8 cellular contexts compared by ENCODE assay signal in the genomic region with DNA sequence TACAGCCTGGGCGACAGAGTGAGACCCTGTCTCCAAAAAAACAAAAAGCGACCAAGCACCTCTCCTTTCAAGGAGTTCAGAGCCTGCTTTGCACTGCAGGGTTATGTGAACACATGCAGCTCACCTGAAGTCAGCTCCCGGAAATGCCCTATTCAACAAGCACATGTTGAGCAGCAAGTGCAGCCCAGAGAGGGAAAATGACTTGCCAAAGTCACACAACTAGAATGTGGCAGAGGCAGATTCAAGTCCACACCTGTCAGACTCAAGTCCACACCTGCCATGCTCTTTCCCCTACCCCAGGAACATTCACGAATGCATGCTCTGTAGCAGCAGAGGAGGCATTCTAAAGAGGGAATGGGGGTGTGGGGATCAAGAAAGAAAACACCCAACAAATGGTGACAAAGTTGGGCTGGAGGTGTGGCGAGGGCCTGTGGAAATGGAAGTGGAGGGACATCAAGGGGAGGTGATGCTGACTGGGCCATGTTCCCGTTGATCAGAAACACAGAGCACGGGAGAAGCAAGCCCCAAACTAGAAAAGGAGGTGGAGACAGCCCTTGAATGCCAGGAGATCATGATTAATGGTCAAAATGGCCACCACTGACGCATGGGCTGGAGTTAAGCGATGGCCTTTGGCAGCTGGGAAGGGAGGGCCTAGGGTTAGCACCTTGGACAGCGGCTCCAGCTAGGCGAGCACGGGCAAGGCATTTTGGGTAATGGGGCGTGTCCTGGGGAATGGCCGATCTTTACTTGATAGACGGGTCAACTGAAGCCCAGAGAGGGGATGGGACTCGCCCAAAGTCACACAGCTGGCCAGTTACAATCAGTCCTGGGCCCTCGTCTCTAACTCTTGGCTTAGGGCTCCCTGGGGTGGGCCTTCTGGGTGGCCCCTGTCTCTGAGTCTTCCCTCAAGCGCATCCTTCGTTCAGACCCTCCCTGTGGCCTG. TPM values are rescaled to one million over a fixed set of nuclear protein-coding genes. Genes with fewer than 3 reads are reported as not detected.
DNase-seq lines count a peak whose midpoint lies in the region; ATAC-seq, FAIRE-seq and TF ChIP-seq lines count a peak whose summit lies in the region.

No MANE protein-coding gene starts in this region.

- H3K27me3 ChIP-seq in HepG2 (ENCODE audit: control insufficient read depth in 1 of 2, insufficient read depth in 2 of 2, low read length in 2 of 2), result no peaks in the 10 kb centered on the region

- H3K9me3 Mint-ChIP-seq in activated naive CD8-positive, alpha-beta T cell treated with anti-CD3 and anti-CD28 coated beads for 36 hours, result no peaks in the 10 kb centered on the region

- no peak overlapping the region for H3K9ac ChIP-seq in HepG2 (ENCODE audit: insufficient read depth, low read depth, low read length)

- peaks cover 13% of the 10 kb centered on the region for H3K4me1 Mint-ChIP-seq in activated naive CD8-positive, alpha-beta T cell treated with anti-CD3 and anti-CD28 coated beads for 36 hours

- no TSS peak for BruUV-seq in HepG2 (replicated peaks; lab: Mats Ljungman, UMichigan)

- TF ChIP-seq CTCF in HepG2 (CRISPR knock-in tag; IDR thresholded peaks at IDR 0.05), result no peak

- H3K27me3 Mint-ChIP-seq in activated naive CD8-positive, alpha-beta T cell treated with anti-CD3 and anti-CD28 coated beads for 36 hours, result peaks cover 57% of the 10 kb centered on the region

- H3K4me1 ChIP-seq in HepG2 (ENCODE audit: insufficient read depth, low read length), result peaks cover 21% of the 10 kb centered on the region

- H3K79me2 ChIP-seq in HepG2 (ENCODE audit: insufficient read depth, low read length), result no peaks in the 10 kb centered on the region

- H3K4me3 Mint-ChIP-seq in activated naive CD8-positive, alpha-beta T cell treated with anti-CD3 and anti-CD28 coated beads for 36 hours, result no peak overlapping the region

- H3K4me2 ChIP-seq in HepG2 (ENCODE audit: low read depth, low read length), result no peak overlapping the region

- ATAC-seq in HepG2 (no peak), sciatic nerve (no peak), GM19324 (IDR thresholded peaks at IDR 0.05; ENCODE audit: low FRiP score, unreplicated experiment) (no peak)

- H3K36me3 Mint-ChIP-seq in activated naive CD8-positive, alpha-beta T cell treated with anti-CD3 and anti-CD28 coated beads for 36 hours, result no peaks in the 10 kb centered on the region

- POLR2A ChIA-PET in HepG2 (lab: Yijun Ruan, JAX), result no interaction called here

- H3K4me3 ChIP-seq in HepG2 (replicated peaks in 1 of 3; ENCODE audit: insufficient read depth in 1 of 3, low read depth in 2 of 3, low read length in 3 of 3), result no peak overlapping the region

- no peak overlapping the region for H3K27ac ChIP-seq in HepG2 (ENCODE audit: extremely low read length, insufficient read depth, low read length)

- CTCF ChIA-PET in HepG2 (lab: Yijun Ruan, JAX; ENCODE audit: low intra/inter-chr PET ratio, low total read pairs), result no interaction called here

- intact Hi-C loops in HepG2 (cut with micrococcal nuclease; ENCODE audit: unreplicated experiment), result no loop called here
- intact Hi-C loops in sciatic nerve (cut with DNase I), result no loop called here

- TF ChIP-seq EP300 in HepG2 (IDR thresholded peaks at IDR 0.05; ENCODE audit: low read depth in 2 of 2, low read length in 2 of 2) (no peak), HepG2 (CRISPR knock-in tag; IDR thresholded peaks at IDR 0.05; ENCODE audit: borderline replicate concordance) (no peak)

- peaks cover 31% of the 10 kb centered on the region for H4K20me1 ChIP-seq in HepG2 (ENCODE audit: insufficient read depth, low read length)

- peaks cover 3 to 27% of the 10 kb centered on the region in 2 experiments; a peak in 4 of 5 replicates for H3K36me3 ChIP-seq in HepG2 (replicated peaks in 1 of 2; ENCODE audit: control insufficient read depth in 1 of 2, insufficient read depth in 2 of 2, low read length in 2 of 2)

- H3K27ac Mint-ChIP-seq in activated naive CD8-positive, alpha-beta T cell treated with anti-CD3 and anti-CD28 coated beads for 36 hours, result no peak overlapping the region

- 91% methylated on average over 18 of the region's 19 CpGs for WGBS in HepG2 (ENCODE audit: low lambda C conversion rate)

- in situ Hi-C loops in KBM-7 (cut with MboI; ENCODE audit: low pct_unique_long_range_greater_than_20kb, low sequenced_read_pairs), result no loop called here
- in situ Hi-C loops in HepG2 (cut with HindIII; ENCODE audit: extremely low pct_ligation_motif_present, low pct_unique_long_range_greater_than_20kb), result no loop called here

- H2AFZ ChIP-seq in HepG2 (ENCODE audit: low read length), result no peak overlapping the region

- H3K9me3 ChIP-seq in HepG2 (ENCODE audit: low read length), result no peaks in the 10 kb centered on the region

- TF ChIP-seq POLR2A in HepG2 (IDR thresholded peaks at IDR 0.05; ENCODE audit: insufficient read depth in 1 of 2, low read depth in 2 of 2, low read length in 2 of 2), result no peak

- no peak for FAIRE-seq in HepG2 (lab: Jason Lieb, UNC)

- DNase-seq in ELR (ENCODE audit: low read depth), result peak; percentile 78
- DNase-seq in KBM-7, result peak; percentile 79
- DNase-seq in activated naive CD8-positive, alpha-beta T cell treated with anti-CD3 and anti-CD28 coated beads for 36 hours, result peak; percentile 50
- no peak for DNase-seq in HepG2 (ENCODE audit: low spot score)
- no peak for DNase-seq in SK-N-DZ (ENCODE audit: low spot score)
- no peak for DNase-seq in sciatic nerve (ENCODE audit: low spot score)
- DNase-seq in NK-92 treated with Interleukin-12 subunit alpha and Interleukin-12 subunit beta, amount 100 ng/mL, for 24 hours (lab: John Stamatoyannopoulos, UW), result no peak

- TF ChIP-seq RAD21 in HepG2 (CRISPR knock-in tag; IDR thresholded peaks at IDR 0.05), result no peak

TF ChIP-seq in HepG2, 621 proteins besides CTCF, POLR2A, EP300 and RAD21 (continues in another document):
- TF ChIP-seq, protein P1, sequence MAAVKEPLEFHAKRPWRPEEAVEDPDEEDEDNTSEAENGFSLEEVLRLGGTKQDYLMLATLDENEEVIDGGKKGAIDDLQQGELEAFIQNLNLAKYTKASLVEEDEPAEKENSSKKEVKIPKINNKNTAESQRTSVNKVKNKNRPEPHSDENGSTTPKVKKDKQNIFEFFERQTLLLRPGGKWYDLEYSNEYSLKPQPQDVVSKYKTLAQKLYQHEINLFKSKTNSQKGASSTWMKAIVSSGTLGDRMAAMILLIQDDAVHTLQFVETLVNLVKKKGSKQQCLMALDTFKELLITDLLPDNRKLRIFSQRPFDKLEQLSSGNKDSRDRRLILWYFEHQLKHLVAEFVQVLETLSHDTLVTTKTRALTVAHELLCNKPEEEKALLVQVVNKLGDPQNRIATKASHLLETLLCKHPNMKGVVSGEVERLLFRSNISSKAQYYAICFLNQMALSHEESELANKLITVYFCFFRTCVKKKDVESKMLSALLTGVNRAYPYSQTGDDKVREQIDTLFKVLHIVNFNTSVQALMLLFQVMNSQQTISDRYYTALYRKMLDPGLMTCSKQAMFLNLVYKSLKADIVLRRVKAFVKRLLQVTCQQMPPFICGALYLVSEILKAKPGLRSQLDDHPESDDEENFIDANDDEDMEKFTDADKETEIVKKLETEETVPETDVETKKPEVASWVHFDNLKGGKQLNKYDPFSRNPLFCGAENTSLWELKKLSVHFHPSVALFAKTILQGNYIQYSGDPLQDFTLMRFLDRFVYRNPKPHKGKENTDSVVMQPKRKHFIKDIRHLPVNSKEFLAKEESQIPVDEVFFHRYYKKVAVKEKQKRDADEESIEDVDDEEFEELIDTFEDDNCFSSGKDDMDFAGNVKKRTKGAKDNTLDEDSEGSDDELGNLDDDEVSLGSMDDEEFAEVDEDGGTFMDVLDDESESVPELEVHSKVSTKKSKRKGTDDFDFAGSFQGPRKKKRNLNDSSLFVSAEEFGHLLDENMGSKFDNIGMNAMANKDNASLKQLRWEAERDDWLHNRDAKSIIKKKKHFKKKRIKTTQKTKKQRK (IDR thresholded peaks at IDR 0.05; ENCODE audit: low read length), result no peak
- TF ChIP-seq ZNF12 (CRISPR knock-in tag; IDR thresholded peaks at IDR 0.05), result no peak
- TF ChIP-seq ZMYM4 (CRISPR knock-in tag; IDR thresholded peaks at IDR 0.05), result no peak

RNA-seq across cellular contexts. Expression of a gene that starts 21.5 kb away (rescaled TPM):
- 1 to 10 TPM in 1 of 2 experiments, under 1 TPM in 1; 0.66 to 1.3 TPM for total RNA-seq in activated naive CD8-positive, alpha-beta T cell treated with anti-CD3 and anti-CD28 coated beads for 36 hours
- total RNA-seq in HepG2 (2016; rRNA removed; fragmentation: Illumina TruSeq; extraction: Trizol) (9.7 and 11.9 TPM in 2 replicates), sciatic nerve (14.7 TPM)
- 3.8 and 5.0 TPM in 2 replicates for total RNA-seq in HepG2 (2016; cell fraction: cytosol; rRNA removed; fragmentation: Illumina TruSeq; extraction: Trizol; ENCODE audit: low read depth)
- 7.8 and 12.1 TPM in 2 replicates for total RNA-seq in HepG2 (2016; cell fraction: insoluble cytoplasmic fraction; rRNA removed; fragmentation: Illumina TruSeq; extraction: Trizol)
- 9.5 and 11.5 TPM in 2 replicates for total RNA-seq in HepG2 (2016; cell fraction: membrane; rRNA removed; fragmentation: Illumina TruSeq; extraction: Trizol)
- 13.6 and 14.7 TPM in 2 replicates for total RNA-seq in HepG2 (2016; cell fraction: nucleus; rRNA removed; fragmentation: Illumina TruSeq; extraction: Trizol)
- polyA plus RNA-seq in HepG2 (2011; rRNA removed), result 37.5 and 46.1 TPM in 2 replicates
- 21.6 and 24.9 TPM in 2 replicates for polyA plus RNA-seq in HepG2 (2011; cell fraction: cytosol; rRNA removed)
- polyA plus RNA-seq in HepG2 (2011; cell fraction: nucleus; rRNA removed), result 114 and 133 TPM in 2 replicates
- polyA plus RNA-seq in HepG2 (2012), result 22.0 and 27.8 TPM in 2 replicates
- 5.3 and 7.0 TPM in 2 replicates for polyA plus RNA-seq in HepG2 (2016; cell fraction: cytosol; fragmentation: Illumina TruSeq; extraction: Trizol; ENCODE audit: low read depth)
- 17.1 and 23.0 TPM in 2 replicates for polyA plus RNA-seq in HepG2 (2016; cell fraction: insoluble cytoplasmic fraction; fragmentation: Illumina TruSeq; extraction: Trizol; ENCODE audit: low read depth)
- 14.4 and 18.4 TPM in 2 replicates for polyA plus RNA-seq in HepG2 (2016; cell fraction: membrane; fragmentation: Illumina TruSeq; extraction: Trizol; ENCODE audit: low read depth)
- polyA plus RNA-seq in HepG2 (2016; cell fraction: nucleus; fragmentation: Illumina TruSeq; extraction: Trizol; ENCODE audit: insufficient read depth, low read depth), result 58.0 and 62.8 TPM in 2 replicates
- 18.4 and 45.8 TPM in 2 replicates for polyA minus RNA-seq in HepG2 (2011; rRNA and poly(A)+ RNA removed; ENCODE audit: low replicate concordance)
- polyA minus RNA-seq in HepG2 (2011; cell fraction: cytosol; rRNA and poly(A)+ RNA removed), result 12.8 and 14.1 TPM in 2 replicates
- polyA minus RNA-seq in HepG2 (2011; cell fraction: nucleus; rRNA and poly(A)+ RNA removed), result 20.8 and 23.4 TPM in 2 replicates
- 0.71 and 1.4 TPM in 2 replicates for polyA plus RNA-seq in SK-N-DZ (2014; cell fraction: cytosol; rRNA removed)
- polyA plus RNA-seq in SK-N-DZ (2014; cell fraction: nucleus; rRNA removed), result 3.6 and 3.7 TPM in 2 replicates

Comparison
In these comparisons a context has a peak if more than half of its experiments do, and no peak if none do; other contexts are left out.
1. DNase-seq: peak in ELR (single experiment), KBM-7 (single experiment) and activated naive CD8-positive, alpha-beta T cell treated with anti-CD3 and anti-CD28 coated beads for 36 hours (single experiment); none in HepG2 (single experiment), SK-N-DZ (single experiment), sciatic nerve (single experiment) and NK-92 treated with Interleukin-12 subunit alpha and Interleukin-12 subunit beta, amount 100 ng/mL, for 24 hours (single experiment).